8 cellular contexts compared by ENCODE assay signal in the genomic region with DNA sequence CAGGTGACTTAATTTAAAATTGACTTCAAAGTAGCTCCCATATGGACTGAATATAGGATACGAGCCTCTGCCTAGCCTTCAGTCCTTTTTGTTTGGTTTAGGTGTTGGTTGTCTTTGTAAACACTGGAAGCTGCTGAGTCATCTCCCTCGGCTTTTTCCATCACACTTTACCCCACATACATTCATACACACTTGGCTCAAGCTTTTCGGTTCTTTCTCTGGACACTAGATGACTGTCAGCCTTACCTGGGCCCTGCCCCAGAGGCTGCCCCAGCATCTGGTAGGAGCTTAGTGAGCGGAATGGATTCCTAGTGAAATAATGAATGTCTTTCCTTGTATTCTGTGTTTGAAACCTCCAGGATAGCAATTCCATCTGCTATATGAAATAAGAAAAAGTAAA. TPM values are rescaled to one million over a fixed set of nuclear protein-coding genes. Genes with fewer than 3 reads are reported as not detected.
DNase-seq lines count a peak whose midpoint lies in the region; ATAC-seq, FAIRE-seq and TF ChIP-seq lines count a peak whose summit lies in the region.

No MANE protein-coding gene starts in this region.

- no peaks in the 10 kb centered on the region for H3K27me3 ChIP-seq in H1 (replicated peaks in 1 of 4; ENCODE audit: control insufficient read depth in 3 of 4, extremely low read depth in 1 of 4, insufficient read depth in 3 of 4, low read length in 3 of 4)
- H3K27me3 ChIP-seq in CD4-positive, alpha-beta T cell (ENCODE audit: control insufficient read depth, insufficient read depth, low read length), result no peaks in the 10 kb centered on the region

- no peak overlapping the region for H3K27ac ChIP-seq in H1 (ENCODE audit: low read depth, low read length)
- no peak overlapping the region for H3K27ac ChIP-seq in CD4-positive, alpha-beta T cell (ENCODE audit: low read depth, low read length)

- H3K56ac ChIP-seq in H1 (replicated peaks; ENCODE audit: insufficient read length, low read depth, low read length), result no peak overlapping the region

- H3K23me2 ChIP-seq in H1 (ENCODE audit: low read depth, low read length), result no peaks in the 10 kb centered on the region; the same call in 1 of the 2 replicates

- H4K8ac ChIP-seq in H1 (ENCODE audit: extremely low read depth, insufficient read depth, low read length), result no peak overlapping the region

- no peak overlapping the region for H4K5ac ChIP-seq in H1 (ENCODE audit: insufficient read length, low read depth, low read length)

- H3K27ac Mint-ChIP-seq in Calu3 (ENCODE audit: unreplicated experiment), result peak overlapping the region; percentile 71
- peak overlapping the region; percentile 11 for H3K27ac Mint-ChIP-seq in nephron progenitor cell
- H3K27ac Mint-ChIP-seq in CD4-positive, alpha-beta T cell, result no peak overlapping the region

- no peaks in the 10 kb centered on the region for H3K79me1 ChIP-seq in H1 (ENCODE audit: low read depth, low read length)

- no peak overlapping the region for H2BK120ac ChIP-seq in H1 (replicated peaks; ENCODE audit: low read depth, low read length)

- H2BK5ac ChIP-seq in H1 (ENCODE audit: low read depth, low read length), result no peak overlapping the region

- H4K20me1 ChIP-seq in H1 (replicated peaks in 1 of 2; ENCODE audit: control insufficient read depth in 1 of 2, insufficient read depth in 2 of 2, low read length in 2 of 2), result peaks cover 0 to 2% of the 10 kb centered on the region in 2 experiments

- DNase-seq in Calu3 (peak; percentile 66), NCI-H226 (peak; percentile 73), H1 (ENCODE audit: low read depth in 1 of 2, low spot score in 2 of 2) (no peak), nephron progenitor cell (no peak)
- no peak for DNase-seq in CD4-positive, alpha-beta T cell

- H3K4me2 ChIP-seq in H1 (ENCODE audit: insufficient read depth in 1 of 2, low read depth in 2 of 2, low read length in 2 of 2), result no peak overlapping the region

- no peak overlapping the region for H3K18ac ChIP-seq in H1 (ENCODE audit: extremely low read depth, low read length)

- H3K4me1 ChIP-seq in H1 (replicated peaks in 1 of 4; ENCODE audit: control insufficient read depth in 3 of 4, insufficient read depth in 4 of 4, low read length in 3 of 4), result peaks cover 0 to 12% (median 4%) of the 10 kb centered on the region in 4 experiments; a peak in 6 of 7 replicates

- no peak for ATAC-seq in GM18502 (IDR thresholded peaks at IDR 0.05; ENCODE audit: poor library complexity, unreplicated experiment)
- ATAC-seq in HG02840 (IDR thresholded peaks at IDR 0.05; ENCODE audit: low FRiP score, unreplicated experiment), result no peak
- ATAC-seq in CD4-positive, alpha-beta T cell (ENCODE audit: poor library complexity), result no peak
- ATAC-seq in GM21526 (IDR thresholded peaks at IDR 0.05; ENCODE audit: low FRiP score, unreplicated experiment), result no peak

- no peak overlapping the region for H2AK5ac ChIP-seq in H1 (ENCODE audit: low read depth, low read length)

- H2BK20ac ChIP-seq in H1 (ENCODE audit: low read length), result no peak overlapping the region

- H2BK15ac ChIP-seq in H1 (ENCODE audit: low read length), result no peak overlapping the region

- no peak for FAIRE-seq in H1 (lab: Jason Lieb, UNC)

- H3K9me3 Mint-ChIP-seq in Calu3 (ENCODE audit: low read depth, unreplicated experiment) (no peaks in the 10 kb centered on the region), nephron progenitor cell (no peaks in the 10 kb centered on the region)
- H3K9me3 Mint-ChIP-seq in CD4-positive, alpha-beta T cell, result no peaks in the 10 kb centered on the region

- TF ChIP-seq EP300 in H1 (IDR thresholded peaks at IDR 0.05; ENCODE audit: borderline replicate concordance in 1 of 2, low read depth in 2 of 2, low read length in 2 of 2), result no peak

- CTCF ChIA-PET in Calu3 (lab: Charles Lee), result interaction anchor here (0.5 to 2.2 kb wide), 7 partner anchors 10 to 351 kb away, joined by 3 to 11 read pairs (median 5); no protein-coding TSS in a partner anchor
- CTCF ChIA-PET in H1 (lab: Charles Lee; ENCODE audit: partially characterized antibody), result interaction anchor here (0.7 to 2.0 kb wide), 4 partner anchors 12 to 31 kb away, joined by 3 to 6 read pairs (median 4); no protein-coding TSS in a partner anchor
- CTCF ChIA-PET in CD4-positive, alpha-beta T cell (lab: Charles Lee), result no interaction called here

- no TSS peak for BruUV-seq in Calu3 (replicated peaks; lab: Mats Ljungman, UMichigan)

- H3K4ac ChIP-seq in H1 (replicated peaks; ENCODE audit: insufficient read length, low read depth, low read length), result no peak overlapping the region

- H3K9ac ChIP-seq in H1 (replicated peaks in 1 of 4; ENCODE audit: extremely low read depth in 1 of 4, low read depth in 3 of 4, low read length in 3 of 4), result no peak overlapping the region

- H3K79me2 ChIP-seq in H1 (ENCODE audit: control insufficient read depth in 1 of 2, insufficient read depth in 2 of 2, low read length in 2 of 2), result no peaks in the 10 kb centered on the region; a peak in 1 of 4 replicates

- H3K14ac ChIP-seq in H1 (ENCODE audit: insufficient read length), result no peak overlapping the region

- peaks cover 84% of the 10 kb centered on the region for H3K4me1 Mint-ChIP-seq in Calu3 (ENCODE audit: low read depth, unreplicated experiment)
- peaks cover 55% of the 10 kb centered on the region for H3K4me1 Mint-ChIP-seq in nephron progenitor cell
- no peaks in the 10 kb centered on the region for H3K4me1 Mint-ChIP-seq in CD4-positive, alpha-beta T cell (ENCODE audit: low read depth)

- no peaks in the 10 kb centered on the region for H3K36me3 ChIP-seq in H1 (ENCODE audit: control insufficient read depth in 2 of 4, insufficient read depth in 4 of 4, low read length in 3 of 4)

- H4K91ac ChIP-seq in H1 (replicated peaks; ENCODE audit: insufficient read length, low read length), result no peak overlapping the region

- no peak for TF ChIP-seq POLR2A in H1 (IDR thresholded peaks at IDR 0.05; ENCODE audit: control extremely low read depth in 1 of 2, low read depth in 2 of 2, low read length in 2 of 2)

- no peak overlapping the region for H2BK12ac ChIP-seq in H1 (ENCODE audit: low read depth, low read length)

- 92% methylated on average over 4 of the region's 4 CpGs; no CpG with 5 or more reads in 1 of the 2 experiments for WGBS in H1 (ENCODE audit: extremely low coverage in 1 of 2, insufficient coverage in 1 of 2, insufficient read length in 1 of 2, insufficient replicate concordance in 2 of 2, low coverage in 1 of 2, low lambda C conversion rate in 2 of 2, missing lambda C conversion rate in 1 of 2), 2 experiments

- H3K36me3 Mint-ChIP-seq in Calu3 (ENCODE audit: insufficient read depth, unreplicated experiment) (no peaks in the 10 kb centered on the region), nephron progenitor cell (ENCODE audit: low read depth) (no peaks in the 10 kb centered on the region)
- no peaks in the 10 kb centered on the region for H3K36me3 Mint-ChIP-seq in CD4-positive, alpha-beta T cell (ENCODE audit: low read depth)

- H3K4me3 Mint-ChIP-seq in Calu3 (ENCODE audit: low read depth, unreplicated experiment), result peak overlapping the region; percentile 32
- H3K4me3 Mint-ChIP-seq in nephron progenitor cell, result no peak overlapping the region
- no peak overlapping the region for H3K4me3 Mint-ChIP-seq in CD4-positive, alpha-beta T cell

- no peaks in the 10 kb centered on the region for H3K9me3 ChIP-seq in H1 (ENCODE audit: insufficient read depth in 2 of 2, low read depth in 1 of 2, low read length in 1 of 2)
- H3K9me3 ChIP-seq in CD4-positive, alpha-beta T cell (ENCODE audit: control insufficient read depth, low read length), result no peaks in the 10 kb centered on the region

- no peak for TF ChIP-seq RAD21 in H1 (IDR thresholded peaks at IDR 0.05 in 1 of 2, conservative IDR thresholded peaks at IDR 0.05 in 1 of 2; ENCODE audit: low read depth in 2 of 2, low read length in 2 of 2)

- TF ChIP-seq CTCF in Calu3 (IDR thresholded peaks at IDR 0.05; ENCODE audit: unreplicated experiment), result no peak
- no peak for TF ChIP-seq CTCF in H1 (IDR thresholded peaks at IDR 0.05; ENCODE audit: control extremely low read depth in 1 of 3, insufficient read depth in 1 of 3, low read depth in 1 of 3, low read length in 3 of 3)
- TF ChIP-seq CTCF in nephron progenitor cell (IDR thresholded peaks at IDR 0.05), result no peak
- TF ChIP-seq CTCF in CD4-positive, alpha-beta T cell (IDR thresholded peaks at IDR 0.05), result no peak

- H2AFZ ChIP-seq in H1 (ENCODE audit: low read length), result no peak overlapping the region

- intact Hi-C loops in Calu3 (cut with micrococcal nuclease; ENCODE audit: unreplicated experiment), result loop anchor here (1.0 to 10.0 kb wide), 4 partner anchors 12 to 612 kb away; no protein-coding TSS in a partner anchor
- intact Hi-C loops in CD4-positive, alpha-beta T cell (cut with DNase I, micrococcal nuclease), result no loop called here

- H3K27me3 Mint-ChIP-seq in Calu3 (ENCODE audit: unreplicated experiment), result no peaks in the 10 kb centered on the region
- H3K27me3 Mint-ChIP-seq in nephron progenitor cell (ENCODE audit: low read depth, poor library complexity), result peaks cover 5% of the 10 kb centered on the region
- H3K27me3 Mint-ChIP-seq in CD4-positive, alpha-beta T cell, result peaks cover 10% of the 10 kb centered on the region

- POLR2A ChIA-PET in H1 (lab: Charles Lee; ENCODE audit: partially characterized antibody), result interaction anchor here (0.5 to 0.6 kb wide), 3 partner anchors 11 to 79 kb away, joined by 3 to 4 read pairs (median 3); no protein-coding TSS in a partner anchor
- POLR2A ChIA-PET in CD4-positive, alpha-beta T cell (lab: Charles Lee), result no interaction called here

- H3K23ac ChIP-seq in H1 (ENCODE audit: insufficient read length), result no peak overlapping the region

- H3K4me3 ChIP-seq in H1 (ENCODE audit: extremely low read depth in 1 of 4, insufficient read depth in 2 of 4, low read depth in 3 of 4, low read length in 4 of 4), result no peak overlapping the region

TF ChIP-seq in H1, 55 proteins besides CTCF, POLR2A, EP300 and RAD21 (continues in another document):
- TF ChIP-seq GTF2F1 (IDR thresholded peaks at IDR 0.05; ENCODE audit: borderline replicate concordance, low read depth, low read length) (no peak), ZNF274 (IDR thresholded peaks at IDR 0.05; ENCODE audit: borderline replicate concordance, extremely low read depth, low read length) (no peak), RXRA (IDR thresholded peaks at IDR 0.05; ENCODE audit: insufficient read depth, low read depth, low read length) (no peak), RFX5 (IDR thresholded peaks at IDR 0.05; ENCODE audit: borderline replicate concordance, low read depth, low read length) (no peak), YY1 (IDR thresholded peaks at IDR 0.05; ENCODE audit: low read depth, low read length) (no peak)

RNA-seq across cellular contexts. Expression of a gene that starts 52.5 kb away (rescaled TPM):
- 1.2 and 2.6 TPM in 2 replicates for total RNA-seq in Calu3 (2022)
- 5.3 and 5.9 TPM in 2 replicates for total RNA-seq in H1 (2021; fragmentation: NEBNext Ultra II Directional; extraction: Animal tissue kit (Norgen Biotek cat#: 25700))
- polyA plus RNA-seq in H1 (2011; rRNA removed), result 10.1 and 13.5 TPM in 2 replicates
- polyA plus RNA-seq in H1 (2011; cell fraction: cytosol; rRNA removed), result 11.4 TPM
- 13.7 TPM for polyA plus RNA-seq in H1 (2011; cell fraction: nucleus; rRNA removed)
- polyA plus RNA-seq in H1 (2012, experiment 1 of 2), result 13.8 to 16.6 TPM (median 15.5 TPM) in 4 replicates
- polyA plus RNA-seq in H1 (2012, experiment 2 of 2), result 1.2 TPM
- 7.2 TPM for polyA plus RNA-seq in H1 (2013, experiment 1 of 2)
- polyA plus RNA-seq in H1 (2013, experiment 2 of 2), result 7.1 TPM
- polyA minus RNA-seq in H1 (2011; rRNA and poly(A)+ RNA removed), result 12.2 and 15.7 TPM in 2 replicates
- polyA minus RNA-seq in H1 (2011; cell fraction: cytosol; rRNA and poly(A)+ RNA removed), result 7.5 TPM
- polyA minus RNA-seq in H1 (2011; cell fraction: nucleus; rRNA and poly(A)+ RNA removed), result 26.4 TPM
- total RNA-seq in CD4-positive, alpha-beta T cell, result not detected

Comparison
In these comparisons a context has a peak if more than half of its experiments do, and no peak if none do; other contexts are left out.
1. DNase-seq: peak in Calu3 (single experiment) and NCI-H226 (single experiment); none in H1 (0 of 2), nephron progenitor cell (single experiment) and CD4-positive, alpha-beta T cell (0 of 10).